ENCODE assay signal across 23 cellular contexts in the genomic region with DNA sequence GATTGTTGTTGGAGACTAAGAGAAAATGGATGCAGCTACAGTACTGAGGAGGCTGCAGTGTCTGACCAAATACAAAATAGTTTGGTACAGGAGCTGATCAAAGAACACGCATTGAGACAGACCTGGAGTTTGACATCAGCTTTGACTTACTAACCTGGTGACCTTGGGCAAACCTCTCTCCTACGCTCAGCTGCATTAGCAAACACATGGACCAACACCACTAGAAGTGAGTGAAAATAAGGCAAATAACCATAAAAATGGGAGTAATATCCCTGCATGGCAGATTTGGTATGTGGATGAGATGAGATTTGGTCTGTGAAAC.
DNase-seq lines count a peak whose midpoint lies in the region; ATAC-seq and TF ChIP-seq lines count a peak whose summit lies in the region.
"Had no signal": no experiment of that assay in that cellular context is flagged by ENCODE, and none has a peak within 500 bp of the region (broad histone marks: within the 10 kb centered on the region; RNA-seq: fewer than 3 reads in every experiment).

No MANE protein-coding gene starts in this region.

- H3F3A ChIP-seq in smooth muscle cell (ENCODE audit: low read depth), result no peaks in the 10 kb centered on the region

- H3K36me3 Mint-ChIP-seq in T-helper 17 cell (ENCODE audit: low read depth) (no peaks in the 10 kb centered on the region), T-cell (no peaks in the 10 kb centered on the region)
- H3K36me3 Mint-ChIP-seq: CD8-positive, alpha-beta T cell; IgD-negative memory B cell had no signal

- no peak for TF ChIP-seq POLR2A in Peyer's patch (IDR thresholded peaks at IDR 0.05)

- ATAC-seq in T-helper 17 cell, result peak; percentile 42
- peak; percentile 74 for ATAC-seq in left lobe of liver
- no peak for ATAC-seq in T-cell (replicated peaks in 1 of 4)
- ATAC-seq: CD8-positive, alpha-beta T cell; PC-3 had no signal

- POLR2A ChIA-PET in T-cell (lab: Charles Lee), result no interaction called here

- H4K20me1 ChIP-seq in smooth muscle cell (ENCODE audit: low read depth), result no peaks in the 10 kb centered on the region
- H4K20me1 ChIP-seq: BLaER1 treated with 17β-estradiol and CSF1 and Interleukin-3, amounts not matched to agents 10 nM and 100 nM had no signal

- no peak overlapping the region for H3K4me3 Mint-ChIP-seq in T-helper 17 cell
- H3K4me3 Mint-ChIP-seq in T-cell, result no peak overlapping the region
- H3K4me3 Mint-ChIP-seq: CD8-positive, alpha-beta T cell; IgD-negative memory B cell had no signal

- CTCF ChIA-PET in T-cell (lab: Charles Lee), result interaction anchor here in 1 of 2 donors (0.5 to 1.5 kb wide), 3 partner anchors 292 to 1134 kb away, joined by 3 to 6 read pairs (median 3); partner anchors contain the start of gene TRIB2

- no peak overlapping the region for H2AFZ ChIP-seq in smooth muscle cell (ENCODE audit: low read depth)

- no peak overlapping the region for H3K27ac ChIP-seq in Peyer's patch
- H3K27ac ChIP-seq in substantia nigra (ENCODE audit: low read depth, low read length, poor library complexity, severe bottlenecking), result no peak overlapping the region
- no peak overlapping the region for H3K27ac ChIP-seq in smooth muscle cell (ENCODE audit: low read depth)
- H3K27ac ChIP-seq: 22Rv1; BLaER1 treated with 17β-estradiol and CSF1 and Interleukin-3, amounts not matched to agents 10 nM and 100 nM; RWPE1 had no signal

- H3K4me3 ChIP-seq in Peyer's patch (no peak overlapping the region), smooth muscle cell (no peak overlapping the region)
- H3K4me3 ChIP-seq: BLaER1 treated with 17β-estradiol and CSF1 and Interleukin-3, amounts not matched to agents 10 nM and 100 nM; HAP-1; MG63 had no signal

- H3K36me3 ChIP-seq in Peyer's patch (no peaks in the 10 kb centered on the region), smooth muscle cell (ENCODE audit: low read depth) (no peaks in the 10 kb centered on the region)
- H3K36me3 ChIP-seq: BLaER1 treated with 17β-estradiol and CSF1 and Interleukin-3, amounts not matched to agents 10 nM and 100 nM; HAP-1; MG63 had no signal

- no peaks in the 10 kb centered on the region for H3K9me3 ChIP-seq in T-helper 17 cell (ENCODE audit: control insufficient read depth, low read length, poor library complexity, severe bottlenecking)
- no peaks in the 10 kb centered on the region for H3K9me3 ChIP-seq in Peyer's patch
- H3K9me3 ChIP-seq in smooth muscle cell (replicated peaks; ENCODE audit: low read depth), result no peaks in the 10 kb centered on the region
- H3K9me3 ChIP-seq: HAP-1, MG63 had no signal

- H3K27me3 ChIP-seq in Peyer's patch, result no peaks in the 10 kb centered on the region
- peaks cover 5% of the 10 kb centered on the region for H3K27me3 ChIP-seq in smooth muscle cell (ENCODE audit: low read depth)
- H3K27me3 ChIP-seq: BLaER1 treated with 17β-estradiol and CSF1 and Interleukin-3, amounts not matched to agents 10 nM and 100 nM; MG63 had no signal

- no peaks in the 10 kb centered on the region for H3K9me3 Mint-ChIP-seq in T-cell
- H3K9me3 Mint-ChIP-seq: CD8-positive, alpha-beta T cell; IgD-negative memory B cell had no signal

- H3K27me3 Mint-ChIP-seq in T-helper 17 cell (no peaks in the 10 kb centered on the region), T-cell (no peaks in the 10 kb centered on the region)
- H3K27me3 Mint-ChIP-seq: IgD-negative memory B cell had no signal

- H3K27ac Mint-ChIP-seq in T-helper 17 cell (no peak overlapping the region), T-cell (no peak overlapping the region)
- H3K27ac Mint-ChIP-seq: CD8-positive, alpha-beta T cell; IgD-negative memory B cell had no signal

- H3K4me1 ChIP-seq in Peyer's patch (peaks cover 0 to 6% (median 0%) of the 10 kb centered on the region in 4 donors), smooth muscle cell (ENCODE audit: low read depth) (no peaks in the 10 kb centered on the region)
- H3K4me1 ChIP-seq: HAP-1 had no signal

- H3K4me2 ChIP-seq in smooth muscle cell, result no peak overlapping the region

- TF ChIP-seq CTCF in Peyer's patch (IDR thresholded peaks at IDR 0.05) (no peak), smooth muscle cell (IDR thresholded peaks at IDR 0.05; ENCODE audit: borderline replicate concordance, insufficient read depth, poor library complexity, severe bottlenecking) (no peak)

- H3K4me1 Mint-ChIP-seq in T-helper 17 cell, result peaks cover 27% of the 10 kb centered on the region
- H3K4me1 Mint-ChIP-seq in T-cell, result peaks cover 6 to 11% (median 8%) of the 10 kb centered on the region in 3 donors

- 97% methylated on average over 2 of the region's 2 CpGs for WGBS in smooth muscle cell (ENCODE audit: low lambda C conversion rate)

- H3K9ac ChIP-seq in smooth muscle cell (ENCODE audit: low read depth), result no peak overlapping the region
- H3K9ac ChIP-seq: BLaER1 treated with 17β-estradiol and CSF1 and Interleukin-3, amounts not matched to agents 10 nM and 100 nM had no signal

- no peaks in the 10 kb centered on the region for H3K79me2 ChIP-seq in smooth muscle cell (ENCODE audit: low read depth)

- peak; percentile 33 for DNase-seq in DMS153 treated with DMSO at 0.1 percent for 48 hours (lab: John Stamatoyannopoulos, UW; ENCODE audit: unreplicated experiment)
- no peak for DNase-seq in DMS153 (lab: John Stamatoyannopoulos, UW)
- DNase-seq in T-helper 17 cell, result no peak
- no peak for DNase-seq in left lobe of liver (ENCODE audit: low spot score)
- no peak for DNase-seq in Peyer's patch
- no peak for DNase-seq in T-cell
- DNase-seq in substantia nigra (lab: John Stamatoyannopoulos, UW), result no peak
- no peak for DNase-seq in smooth muscle cell (lab: John Stamatoyannopoulos, UW; ENCODE audit: unreplicated experiment)
- DNase-seq: ACHN, DMS79, MG63, NCI-H187, NCI-H446, NCI-H526 treated with DMSO at 0.1 percent for 48 hours, PC-3, SIG-M5, T-helper 1 cell had no signal

Comparison
In these comparisons a context has a peak if more than half of its experiments do, and no peak if none do; other contexts are left out.
1. ATAC-seq: peak in T-helper 17 cell (single experiment) and left lobe of liver (single experiment); none in T-cell (0 of 4).